Comparison of ENCODE assay signal across 1 cellular context in genomic region chr6:169997930-169998218, GRCh38.
TF ChIP-seq lines count a peak whose summit lies in the region.

No MANE protein-coding gene starts in this region.

TF ChIP-seq in SK-N-SH treated with all-trans-retinoic acid at 6 μM for 48 hours, 23 proteins besides CTCF, POLR2A, EP300 and RAD21 (continued from another document):
- TF ChIP-seq TSHZ2 (CRISPR knock-in tag; IDR thresholded peaks at IDR 0.05) (no peak), ZC3H10 (CRISPR knock-in tag; IDR thresholded peaks at IDR 0.05) (no peak), SNAI2 (CRISPR knock-in tag; IDR thresholded peaks at IDR 0.05) (no peak), ZFP30 (CRISPR knock-in tag; IDR thresholded peaks at IDR 0.05) (no peak), ZNF70 (CRISPR knock-in tag; IDR thresholded peaks at IDR 0.05) (no peak), POU6F1 (CRISPR knock-in tag; IDR thresholded peaks at IDR 0.05; ENCODE audit: borderline replicate concordance, low read depth) (no peak)
TF ChIP-seq in SK-N-SH treated with all-trans-retinoic acid at 6 μM for 48 hours: peak in this region for 0.
